In the genomic region with DNA sequence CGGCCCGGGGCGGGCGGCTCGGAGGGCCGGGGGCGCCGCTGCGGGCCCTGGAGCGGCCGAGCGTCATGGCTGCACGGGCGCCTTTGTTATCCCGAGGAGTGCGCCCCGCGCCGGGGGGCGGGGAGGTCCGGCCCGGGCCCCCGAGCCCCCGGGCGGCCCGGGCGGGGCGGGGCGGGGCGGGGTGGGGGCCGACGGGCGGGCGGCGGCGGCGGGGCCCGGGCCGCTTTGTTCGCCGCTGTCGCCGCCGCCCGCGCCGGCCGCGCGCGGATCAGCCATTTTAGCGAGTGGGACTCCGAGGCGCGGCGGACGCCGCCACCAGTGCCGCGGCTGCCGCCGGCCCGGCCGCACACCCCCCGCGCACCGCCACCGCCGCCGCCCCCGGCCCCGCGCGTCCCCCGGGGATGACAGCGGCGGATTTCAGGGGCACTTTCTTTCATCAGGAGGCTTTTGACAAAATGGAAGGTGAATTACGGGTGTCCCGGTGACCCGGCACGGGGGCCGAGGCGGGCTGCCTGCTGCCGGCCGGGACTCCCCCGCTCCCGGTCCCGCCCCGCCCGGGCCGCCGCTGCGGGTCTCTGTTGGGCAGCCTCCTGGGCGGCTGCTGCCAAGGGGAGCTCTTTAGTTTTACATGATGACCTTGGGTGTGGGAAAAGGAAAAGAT, we compare ENCODE assay signal across 8 cellular contexts. TPM values are rescaled to one million over a fixed set of nuclear protein-coding genes. Genes with fewer than 3 reads are reported as not detected.
A peak's percentile ranks its signal among the peaks of the same experiment; 100 is the strongest.
DNase-seq lines count a peak whose midpoint lies in the region; ATAC-seq and TF ChIP-seq lines count a peak whose summit lies in the region.

No MANE protein-coding gene starts in this region.

- no peaks in the 10 kb centered on the region for H3K36me3 ChIP-seq in thymus (ENCODE audit: control insufficient read depth, insufficient read depth)

- peaks cover 3% of the 10 kb centered on the region for H3K4me1 Mint-ChIP-seq in activated naive CD8-positive, alpha-beta T cell treated with anti-CD3 and anti-CD28 coated beads for 36 hours

- H3K4me3 Mint-ChIP-seq in activated naive CD8-positive, alpha-beta T cell treated with anti-CD3 and anti-CD28 coated beads for 36 hours: peak overlapping the region; percentile 82

- peak overlapping the region; percentile 89 for H3K27ac ChIP-seq in 22Rv1
- no peak overlapping the region for H3K27ac ChIP-seq in thymus (ENCODE audit: low read depth)

- peaks cover 13% of the 10 kb centered on the region for H3K36me3 Mint-ChIP-seq in activated naive CD8-positive, alpha-beta T cell treated with anti-CD3 and anti-CD28 coated beads for 36 hours

- H3K27me3 Mint-ChIP-seq in activated naive CD8-positive, alpha-beta T cell treated with anti-CD3 and anti-CD28 coated beads for 36 hours: peaks cover 29% of the 10 kb centered on the region

- no peaks in the 10 kb centered on the region for H3K27me3 ChIP-seq in thymus (ENCODE audit: control insufficient read depth, insufficient read depth)

- peak; percentile 7 for DNase-seq in activated naive CD8-positive, alpha-beta T cell treated with anti-CD3 and anti-CD28 coated beads for 36 hours
- DNase-seq in left colon: peak in 1 of 2 donors; percentile 17
- DNase-seq in activated CD4-positive, CD25-positive, alpha-beta regulatory T cell (lab: John Stamatoyannopoulos, UW): no peak
- DNase-seq in NCI-H128 (lab: John Stamatoyannopoulos, UW; ENCODE audit: unreplicated experiment): no peak

- no peak for TF ChIP-seq CTCF in 22Rv1 (IDR thresholded peaks at IDR 0.05)

- peaks cover 7% of the 10 kb centered on the region for H3K4me1 ChIP-seq in thymus (ENCODE audit: control insufficient read depth, insufficient read depth, low read length)

- no peaks in the 10 kb centered on the region for H3K9me3 Mint-ChIP-seq in activated naive CD8-positive, alpha-beta T cell treated with anti-CD3 and anti-CD28 coated beads for 36 hours

- intact Hi-C loops in left colon (cut with DNase I, micrococcal nuclease): no loop called here

- H3K27ac Mint-ChIP-seq in activated naive CD8-positive, alpha-beta T cell treated with anti-CD3 and anti-CD28 coated beads for 36 hours: peak overlapping the region; percentile 65

- no peaks in the 10 kb centered on the region for H3K9me3 ChIP-seq in thymus (ENCODE audit: control insufficient read depth)

- peak; percentile 5 for ATAC-seq in GM18502 (IDR thresholded peaks at IDR 0.05; ENCODE audit: poor library complexity, unreplicated experiment)
- ATAC-seq in HG03342 (IDR thresholded peaks at IDR 0.05; ENCODE audit: unreplicated experiment): peak; percentile 9
- ATAC-seq in left colon: peak; percentile 11

- under 1% methylated on average over 59 of the region's 94 CpGs for WGBS in thymus

- peak overlapping the region; percentile 65 for H3K4me3 ChIP-seq in thymus (ENCODE audit: low read length)

RNA-seq across cellular contexts. Expression of gene HMGB3, which starts 1.2 kb away (rescaled TPM):
- 10 to 100 TPM; 31.9 to 34.3 TPM for total RNA-seq in activated naive CD8-positive, alpha-beta T cell treated with anti-CD3 and anti-CD28 coated beads for 36 hours
- total RNA-seq in left colon: 10 to 100 TPM; 39.0 to 39.1 TPM
- 20.1 TPM for polyA plus RNA-seq in thymus
